Comparison of ENCODE assay signal across 1 cellular context in genomic region chr19:4267901-4268815, GRCh38.
TF ChIP-seq lines count a peak whose summit lies in the region.

No MANE protein-coding gene starts in this region.

TF ChIP-seq in neural cell, 6 proteins besides CTCF, POLR2A, EP300 and RAD21:
- TF ChIP-seq REST (IDR thresholded peaks at IDR 0.05; ENCODE audit: borderline replicate concordance) (no peak), MXI1 (conservative IDR thresholded peaks at IDR 0.05; ENCODE audit: poor library complexity, severe bottlenecking) (no peak), EZH2 (IDR thresholded peaks at IDR 0.05; ENCODE audit: borderline replicate concordance, insufficient read depth, low read length, poor library complexity, severe bottlenecking) (no peak), POLR2AphosphoS5 (IDR thresholded peaks at IDR 0.05) (no peak), TAF1 (IDR thresholded peaks at IDR 0.05; ENCODE audit: low read depth) (no peak), SMC3 (conservative IDR thresholded peaks at IDR 0.05; ENCODE audit: poor library complexity) (peak; percentile 8)
